Comparison of ENCODE assay signal across 7 cellular contexts in the genomic region with DNA sequence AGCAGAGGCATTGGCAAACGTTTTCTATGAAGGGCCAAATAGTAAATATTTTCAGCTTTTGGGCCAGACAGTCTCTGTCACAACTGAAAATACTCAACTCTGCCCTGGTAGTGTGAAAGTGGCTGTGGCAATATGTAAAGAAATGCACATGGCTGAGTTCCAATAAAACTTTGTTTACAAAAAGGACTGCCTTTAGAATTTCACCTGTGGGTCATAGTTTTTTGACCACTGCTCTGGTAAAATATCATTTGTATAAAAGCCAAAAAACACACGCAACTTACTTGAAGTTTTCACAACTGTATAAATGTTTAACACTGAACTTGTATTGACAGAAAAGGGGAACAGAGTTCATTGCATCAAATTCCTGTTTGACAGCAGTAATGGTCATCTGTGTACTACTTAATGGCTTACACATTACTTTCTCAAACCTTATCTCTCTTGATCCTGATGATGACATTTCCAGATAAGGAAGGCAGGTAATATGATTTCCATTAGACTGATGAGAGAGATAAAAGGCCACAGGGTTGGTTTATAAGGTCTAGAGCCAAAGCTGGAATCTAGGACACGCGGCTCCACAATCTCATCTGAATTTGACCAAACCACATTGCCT.
DNase-seq lines count a peak whose midpoint lies in the region; ATAC-seq, FAIRE-seq and TF ChIP-seq lines count a peak whose summit lies in the region.
"Not testable (repeated sequence)": the region's sequence is repeated elsewhere in the genome, so short reads cannot be mapped to it uniquely, and the experiment has no call there.

No MANE protein-coding gene starts in this region.

- TF ChIP-seq EP300 in GM12878 (IDR thresholded peaks at IDR 0.05; ENCODE audit: borderline replicate concordance in 1 of 2, control insufficient read depth in 1 of 2, low read depth in 2 of 2, low read length in 2 of 2); HepG2 (CRISPR knock-in tag; IDR thresholded peaks at IDR 0.05; ENCODE audit: borderline replicate concordance): not testable (repeated sequence)
- TF ChIP-seq EP300 in HepG2 (IDR thresholded peaks at IDR 0.05; ENCODE audit: low read depth in 2 of 2, low read length in 2 of 2) = peak in 1 of 2 experiments; percentile 62; a peak in 2 of 4 replicates

- ATAC-seq in GM12878 = not testable (repeated sequence)
- ATAC-seq in HepG2 = peak; percentile 77

- POLR2A ChIA-PET in GM12878 (lab: Charles Lee); HepG2 (lab: Yijun Ruan, JAX): not testable (repeated sequence)

- H4K20me1 ChIP-seq in GM12878 (ENCODE audit: control insufficient read depth, insufficient read depth); hepatocyte (ENCODE audit: insufficient read depth, poor library complexity, severe bottlenecking); HepG2 (ENCODE audit: insufficient read depth, low read length): not testable (repeated sequence)

- H3K36me3 Mint-ChIP-seq in Calu3 (ENCODE audit: insufficient read depth, unreplicated experiment) = not testable (repeated sequence)

- not testable (repeated sequence) for H3K79me2 ChIP-seq in GM12878 (ENCODE audit: control insufficient read depth, insufficient read depth, low read length); hepatocyte; HepG2 (ENCODE audit: insufficient read depth, low read length)

- H3K9me3 Mint-ChIP-seq in Calu3 (ENCODE audit: low read depth, unreplicated experiment) = not testable (repeated sequence)

- WGBS in GM12878 (ENCODE audit: insufficient coverage, insufficient replicate concordance, low lambda C conversion rate, missing lambda C conversion rate) = 36% methylated on average over 4 of the region's 4 CpGs
- WGBS in hepatocyte (ENCODE audit: low lambda C conversion rate, missing lambda C conversion rate) = 53% methylated on average over 4 of the region's 4 CpGs
- WGBS in HepG2 (ENCODE audit: low lambda C conversion rate) = 2% methylated on average over 4 of the region's 4 CpGs

- H3K27ac ChIP-seq in 22Rv1 = peak overlapping the region; percentile 95
- H3K27ac ChIP-seq in GM12878 (ENCODE audit: control insufficient read depth, insufficient read depth); hepatocyte; HepG2 (ENCODE audit: extremely low read length, insufficient read depth, low read length): not testable (repeated sequence)

- not testable (repeated sequence) for BruUV-seq in Calu3 (replicated peaks; lab: Mats Ljungman, UMichigan); GM12878 (replicated peaks; lab: Mats Ljungman, UMichigan); HepG2 (replicated peaks; lab: Mats Ljungman, UMichigan)

- peak overlapping the region; percentile 67 for H3K27ac Mint-ChIP-seq in Calu3 (ENCODE audit: unreplicated experiment)

- not testable (repeated sequence) for H3K27me3 Mint-ChIP-seq in Calu3 (ENCODE audit: unreplicated experiment)

- TF ChIP-seq POLR2A in GM12878 (IDR thresholded peaks at IDR 0.05; ENCODE audit: low read depth, low read length); HepG2 (IDR thresholded peaks at IDR 0.05; ENCODE audit: insufficient read depth in 1 of 2, low read depth in 2 of 2, low read length in 2 of 2): not testable (repeated sequence)

- CTCF ChIA-PET in Calu3 (lab: Charles Lee); GM12878 (lab: Yijun Ruan, JAX); HepG2 (lab: Yijun Ruan, JAX; ENCODE audit: low intra/inter-chr PET ratio, low total read pairs): not testable (repeated sequence)

- TF ChIP-seq RAD21 in GM12878 (IDR thresholded peaks at IDR 0.05; ENCODE audit: insufficient read depth, low read depth, low read length); HepG2 (CRISPR knock-in tag; IDR thresholded peaks at IDR 0.05): not testable (repeated sequence)

- not testable (repeated sequence) for H3K4me2 ChIP-seq in GM12878 (ENCODE audit: control insufficient read depth, insufficient read depth)
- H3K4me2 ChIP-seq in hepatocyte (peak overlapping the region; percentile 59), HepG2 (ENCODE audit: low read depth, low read length) (peak overlapping the region; percentile 4; the same call in 1 of the 2 replicates)

- H3K27me3 ChIP-seq in GM12878 (replicated peaks in 1 of 2; ENCODE audit: control insufficient read depth in 2 of 2, insufficient read depth in 2 of 2, low read length in 1 of 2); hepatocyte; HepG2 (ENCODE audit: control insufficient read depth in 1 of 2, insufficient read depth in 2 of 2, low read length in 2 of 2): not testable (repeated sequence)

- not testable (repeated sequence) for H2AFZ ChIP-seq in GM12878 (ENCODE audit: control insufficient read depth, low read depth, low read length); hepatocyte; HepG2 (ENCODE audit: low read length)

- H3K4me3 Mint-ChIP-seq in Calu3 (ENCODE audit: low read depth, unreplicated experiment) = peak overlapping the region; percentile 9

- H3K9me2 ChIP-seq in hepatocyte (replicated peaks; ENCODE audit: insufficient read depth) = not testable (repeated sequence)

- H3K9me3 ChIP-seq in GM12878 (replicated peaks; ENCODE audit: control insufficient read depth, insufficient read depth, low read length); hepatocyte (ENCODE audit: low read depth); HepG2 (ENCODE audit: low read length): not testable (repeated sequence)

- not testable (repeated sequence) for DNase-seq in Calu3; GM12878 (ENCODE audit: low read depth, low spot score)
- DNase-seq in HT-29 (ENCODE audit: low spot score) (peak; percentile 36), hepatocyte (ENCODE audit: low spot score) (peak; percentile 21), HepG2 (ENCODE audit: low spot score) (peak; percentile 26), renal cortical epithelial cell (ENCODE audit: low read depth) (peak; percentile 1)

- RAD21 ChIA-PET in GM12878 (lab: Charles Lee; ENCODE audit: unreplicated experiment) = not testable (repeated sequence)

- H3K4me1 Mint-ChIP-seq in Calu3 (ENCODE audit: low read depth, unreplicated experiment) = peaks cover 49% of the 10 kb centered on the region

- not testable (repeated sequence) for H3K4me1 ChIP-seq in GM12878 (ENCODE audit: control insufficient read depth, insufficient read depth, low read length)
- H3K4me1 ChIP-seq in hepatocyte (ENCODE audit: insufficient read depth) (peaks cover 10% of the 10 kb centered on the region), HepG2 (ENCODE audit: insufficient read depth, low read length) (peaks cover 54% of the 10 kb centered on the region)

- in situ Hi-C loops in GM12878 (cut with MboI); HepG2 (cut with HindIII; ENCODE audit: extremely low pct_ligation_motif_present, low pct_unique_long_range_greater_than_20kb): not testable (repeated sequence)

- H3K9ac ChIP-seq in GM12878 (ENCODE audit: control insufficient read depth, insufficient read depth, low read length); HepG2 (ENCODE audit: insufficient read depth, low read depth, low read length): not testable (repeated sequence)

- FAIRE-seq in GM12878 (lab: Jason Lieb, UNC) = peak; percentile 74
- peak; percentile 93 for FAIRE-seq in HepG2 (lab: Jason Lieb, UNC)

- not testable (repeated sequence) for H3K4me3 ChIP-seq in GM12878, hepatocyte
- peak overlapping the region in 1 of 3 experiments; percentile 13; a peak in 1 of 6 replicates for H3K4me3 ChIP-seq in HepG2 (replicated peaks in 1 of 3; ENCODE audit: insufficient read depth in 1 of 3, low read depth in 2 of 3, low read length in 3 of 3)

- SMC1A ChIA-PET in GM12878 (lab: Charles Lee; ENCODE audit: uncharacterized antibody, unreplicated experiment) = not testable (repeated sequence)

- H3K36me3 ChIP-seq in GM12878 (ENCODE audit: control insufficient read depth in 2 of 2, insufficient read depth in 2 of 2, low read length in 1 of 2); hepatocyte (replicated peaks; ENCODE audit: insufficient read depth, low read depth); HepG2 (replicated peaks in 1 of 2; ENCODE audit: control insufficient read depth in 1 of 2, insufficient read depth in 2 of 2, low read length in 2 of 2): not testable (repeated sequence)

- intact Hi-C loops in Calu3 (cut with micrococcal nuclease; ENCODE audit: unreplicated experiment) = loop anchor here (5.0 to 10.0 kb wide), 5 partner anchors 40 to 265 kb away; no protein-coding TSS in a partner anchor
- intact Hi-C loops in GM12878 (cut with micrococcal nuclease; ENCODE audit: unreplicated experiment); HepG2 (cut with micrococcal nuclease; ENCODE audit: unreplicated experiment): not testable (repeated sequence)

- not testable (repeated sequence) for TF ChIP-seq CTCF in 22Rv1 (IDR thresholded peaks at IDR 0.05); Calu3 (IDR thresholded peaks at IDR 0.05; ENCODE audit: unreplicated experiment); GM12878 (IDR thresholded peaks at IDR 0.05 in 2 of 3, conservative IDR thresholded peaks at IDR 0.05 in 1 of 3; ENCODE audit: control insufficient read depth in 2 of 3, extremely low read depth in 1 of 3, insufficient read depth in 1 of 3, low read depth in 3 of 3, low read length in 3 of 3); hepatocyte (IDR thresholded peaks at IDR 0.05; ENCODE audit: poor library complexity); HepG2 (CRISPR knock-in tag; IDR thresholded peaks at IDR 0.05)
